In the genomic region with DNA sequence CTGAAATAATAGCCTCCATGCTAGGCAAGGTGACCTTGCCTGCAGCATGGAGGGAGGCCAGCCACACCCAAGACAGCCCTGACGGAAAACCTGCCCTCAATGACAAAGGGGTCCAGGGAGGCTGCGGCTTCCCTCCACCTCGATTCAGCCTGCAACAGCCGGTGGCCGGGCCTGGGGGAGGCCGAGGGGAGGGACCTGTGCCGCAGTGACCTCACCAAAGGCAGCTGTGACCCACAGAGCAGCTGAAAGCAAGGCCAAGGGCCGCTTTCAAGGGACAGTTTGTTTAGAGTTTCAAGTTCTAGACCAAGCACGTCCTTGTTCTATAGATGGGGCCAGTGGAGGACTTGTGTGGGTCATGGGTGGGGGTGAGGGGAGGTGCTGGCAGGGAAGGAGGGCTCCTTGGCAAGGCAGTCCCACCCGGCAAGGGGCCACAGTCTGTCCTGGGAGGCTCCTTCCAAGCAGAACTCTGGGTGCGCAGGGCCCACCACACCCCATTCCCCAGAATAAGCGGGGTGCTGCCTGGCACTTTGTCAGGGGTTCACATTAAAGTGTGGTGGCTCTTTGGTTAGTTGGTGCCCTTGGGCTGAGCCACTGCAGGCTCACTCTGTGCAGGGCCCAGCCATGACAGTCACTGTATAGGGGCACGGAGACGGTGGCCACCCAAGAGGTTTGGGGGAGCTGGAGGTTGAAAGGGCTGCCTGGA, we compare ENCODE assay signal across 12 cellular contexts.
A peak's percentile ranks its signal among the peaks of the same experiment; 100 is the strongest.
DNase-seq lines count a peak whose midpoint lies in the region; ATAC-seq and TF ChIP-seq lines count a peak whose summit lies in the region.
"Had no signal": no experiment of that assay in that cellular context is flagged by ENCODE, and none has a peak within 500 bp of the region (broad histone marks: within the 10 kb centered on the region; RNA-seq: fewer than 3 reads in every experiment).

No MANE protein-coding gene starts in this region.

- no peak overlapping the region; the same call in 2 of the 3 replicates for H3K4me3 Mint-ChIP-seq in GM23338
- H3K4me3 Mint-ChIP-seq: CD4-positive, alpha-beta memory T cell had no signal

- H3K4me1 ChIP-seq in GM23338 (ENCODE audit: insufficient read depth) (no peaks in the 10 kb centered on the region), right lobe of liver (peaks cover 0 to 14% (median 0%) of the 10 kb centered on the region in 4 donors)

- peaks cover 4% of the 10 kb centered on the region; the same call in 1 of the 3 replicates for H3K36me3 Mint-ChIP-seq in GM23338 (ENCODE audit: low read depth)

- WGBS in right lobe of liver (ENCODE audit: insufficient coverage, low coverage, low lambda C conversion rate, missing lambda C conversion rate): 46% methylated on average over 7 of the region's 14 CpGs

- H3K9me2 ChIP-seq in GM23338 (ENCODE audit: insufficient read depth): no peaks in the 10 kb centered on the region

- H3K27ac ChIP-seq in GM23338 (ENCODE audit: low read depth) (no peak overlapping the region), caudate nucleus (ENCODE audit: low read depth, low read length) (peak overlapping the region; percentile 82), right lobe of liver (peak overlapping the region in 2 of 3 donors; percentile 35 to 44), skin epidermis (peak overlapping the region in 20 of 21 experiments; percentile 34 to 83 (median 74))

- H3K4me3 ChIP-seq in GM23338: no peak overlapping the region
- H3K4me3 ChIP-seq in right lobe of liver: no peak overlapping the region
- H3K4me3 ChIP-seq in skin epidermis: no peak overlapping the region
- H3K4me3 ChIP-seq: MG63 had no signal

- H3K4me2 ChIP-seq in GM23338: no peak overlapping the region

- no peak; the same call in 2 of the 3 replicates for ATAC-seq in GM23338
- no peak for ATAC-seq in right lobe of liver
- ATAC-seq in GM19463 (IDR thresholded peaks at IDR 0.05; ENCODE audit: unreplicated experiment): no peak
- no peak for ATAC-seq in GM18909 (IDR thresholded peaks at IDR 0.05; ENCODE audit: poor library complexity, unreplicated experiment)

- DNase-seq in GM23338 (ENCODE audit: low spot score): no peak
- DNase-seq in caudate nucleus (lab: John Stamatoyannopoulos, UW): peak in 4 of 61 donors; percentile 21 to 40 (median 34)
- peak in 1 of 3 donors; percentile 43 for DNase-seq in right lobe of liver
- DNase-seq in NAMALWA (ENCODE audit: low spot score): no peak
- DNase-seq in AG08395 (ENCODE audit: low spot score): no peak
- DNase-seq: CD4-positive, alpha-beta memory T cell; MG63; NCI-H524 treated with DMSO at 0.1 percent for 48 hours; occipital lobe had no signal

- no peak overlapping the region for H2AFZ ChIP-seq in GM23338

- H3K9me3 Mint-ChIP-seq in GM23338: no peaks in the 10 kb centered on the region
- H3K9me3 Mint-ChIP-seq: CD4-positive, alpha-beta memory T cell had no signal

- H3F3A ChIP-seq in GM23338 (replicated peaks; ENCODE audit: low read depth): no peaks in the 10 kb centered on the region

- no peaks in the 10 kb centered on the region for H3K9me3 ChIP-seq in right lobe of liver
- H3K9me3 ChIP-seq: MG63 had no signal

- H3K36me3 ChIP-seq in GM23338 (ENCODE audit: insufficient read depth) (no peaks in the 10 kb centered on the region), right lobe of liver (peaks cover 0 to 10% (median 4%) of the 10 kb centered on the region in 4 donors)

- intact Hi-C loops in right lobe of liver (cut with DNase I): no loop called here

- H3K27me3 ChIP-seq in GM23338 (ENCODE audit: insufficient read depth) (no peaks in the 10 kb centered on the region), right lobe of liver (no peaks in the 10 kb centered on the region)
- H3K27me3 ChIP-seq: MG63 had no signal

- peaks cover 41% of the 10 kb centered on the region for H3K4me1 Mint-ChIP-seq in GM23338

- TF ChIP-seq CTCF in GM23338 (conservative IDR thresholded peaks at IDR 0.05; ENCODE audit: low read depth in 2 of 2) (no peak), right lobe of liver (IDR thresholded peaks at IDR 0.05) (no peak)

- peak overlapping the region; percentile 56; the same call in 1 of the 2 replicates for H3K27ac Mint-ChIP-seq in GM23338

- no peaks in the 10 kb centered on the region for H4K20me1 ChIP-seq in GM23338 (replicated peaks; ENCODE audit: insufficient read depth)

- H3K27me3 Mint-ChIP-seq in GM23338 (ENCODE audit: insufficient read depth, low read depth, poor library complexity): peaks cover 9% of the 10 kb centered on the region
- H3K27me3 Mint-ChIP-seq: CD4-positive, alpha-beta memory T cell had no signal

- no peaks in the 10 kb centered on the region for H3K79me2 ChIP-seq in GM23338 (replicated peaks; ENCODE audit: insufficient read depth)

- TF ChIP-seq POLR2A in right lobe of liver (IDR thresholded peaks at IDR 0.05): no peak

TF ChIP-seq in GM23338, 12 proteins besides CTCF, POLR2A, EP300 and RAD21 (continues in another document):
- TF ChIP-seq, protein P1, sequence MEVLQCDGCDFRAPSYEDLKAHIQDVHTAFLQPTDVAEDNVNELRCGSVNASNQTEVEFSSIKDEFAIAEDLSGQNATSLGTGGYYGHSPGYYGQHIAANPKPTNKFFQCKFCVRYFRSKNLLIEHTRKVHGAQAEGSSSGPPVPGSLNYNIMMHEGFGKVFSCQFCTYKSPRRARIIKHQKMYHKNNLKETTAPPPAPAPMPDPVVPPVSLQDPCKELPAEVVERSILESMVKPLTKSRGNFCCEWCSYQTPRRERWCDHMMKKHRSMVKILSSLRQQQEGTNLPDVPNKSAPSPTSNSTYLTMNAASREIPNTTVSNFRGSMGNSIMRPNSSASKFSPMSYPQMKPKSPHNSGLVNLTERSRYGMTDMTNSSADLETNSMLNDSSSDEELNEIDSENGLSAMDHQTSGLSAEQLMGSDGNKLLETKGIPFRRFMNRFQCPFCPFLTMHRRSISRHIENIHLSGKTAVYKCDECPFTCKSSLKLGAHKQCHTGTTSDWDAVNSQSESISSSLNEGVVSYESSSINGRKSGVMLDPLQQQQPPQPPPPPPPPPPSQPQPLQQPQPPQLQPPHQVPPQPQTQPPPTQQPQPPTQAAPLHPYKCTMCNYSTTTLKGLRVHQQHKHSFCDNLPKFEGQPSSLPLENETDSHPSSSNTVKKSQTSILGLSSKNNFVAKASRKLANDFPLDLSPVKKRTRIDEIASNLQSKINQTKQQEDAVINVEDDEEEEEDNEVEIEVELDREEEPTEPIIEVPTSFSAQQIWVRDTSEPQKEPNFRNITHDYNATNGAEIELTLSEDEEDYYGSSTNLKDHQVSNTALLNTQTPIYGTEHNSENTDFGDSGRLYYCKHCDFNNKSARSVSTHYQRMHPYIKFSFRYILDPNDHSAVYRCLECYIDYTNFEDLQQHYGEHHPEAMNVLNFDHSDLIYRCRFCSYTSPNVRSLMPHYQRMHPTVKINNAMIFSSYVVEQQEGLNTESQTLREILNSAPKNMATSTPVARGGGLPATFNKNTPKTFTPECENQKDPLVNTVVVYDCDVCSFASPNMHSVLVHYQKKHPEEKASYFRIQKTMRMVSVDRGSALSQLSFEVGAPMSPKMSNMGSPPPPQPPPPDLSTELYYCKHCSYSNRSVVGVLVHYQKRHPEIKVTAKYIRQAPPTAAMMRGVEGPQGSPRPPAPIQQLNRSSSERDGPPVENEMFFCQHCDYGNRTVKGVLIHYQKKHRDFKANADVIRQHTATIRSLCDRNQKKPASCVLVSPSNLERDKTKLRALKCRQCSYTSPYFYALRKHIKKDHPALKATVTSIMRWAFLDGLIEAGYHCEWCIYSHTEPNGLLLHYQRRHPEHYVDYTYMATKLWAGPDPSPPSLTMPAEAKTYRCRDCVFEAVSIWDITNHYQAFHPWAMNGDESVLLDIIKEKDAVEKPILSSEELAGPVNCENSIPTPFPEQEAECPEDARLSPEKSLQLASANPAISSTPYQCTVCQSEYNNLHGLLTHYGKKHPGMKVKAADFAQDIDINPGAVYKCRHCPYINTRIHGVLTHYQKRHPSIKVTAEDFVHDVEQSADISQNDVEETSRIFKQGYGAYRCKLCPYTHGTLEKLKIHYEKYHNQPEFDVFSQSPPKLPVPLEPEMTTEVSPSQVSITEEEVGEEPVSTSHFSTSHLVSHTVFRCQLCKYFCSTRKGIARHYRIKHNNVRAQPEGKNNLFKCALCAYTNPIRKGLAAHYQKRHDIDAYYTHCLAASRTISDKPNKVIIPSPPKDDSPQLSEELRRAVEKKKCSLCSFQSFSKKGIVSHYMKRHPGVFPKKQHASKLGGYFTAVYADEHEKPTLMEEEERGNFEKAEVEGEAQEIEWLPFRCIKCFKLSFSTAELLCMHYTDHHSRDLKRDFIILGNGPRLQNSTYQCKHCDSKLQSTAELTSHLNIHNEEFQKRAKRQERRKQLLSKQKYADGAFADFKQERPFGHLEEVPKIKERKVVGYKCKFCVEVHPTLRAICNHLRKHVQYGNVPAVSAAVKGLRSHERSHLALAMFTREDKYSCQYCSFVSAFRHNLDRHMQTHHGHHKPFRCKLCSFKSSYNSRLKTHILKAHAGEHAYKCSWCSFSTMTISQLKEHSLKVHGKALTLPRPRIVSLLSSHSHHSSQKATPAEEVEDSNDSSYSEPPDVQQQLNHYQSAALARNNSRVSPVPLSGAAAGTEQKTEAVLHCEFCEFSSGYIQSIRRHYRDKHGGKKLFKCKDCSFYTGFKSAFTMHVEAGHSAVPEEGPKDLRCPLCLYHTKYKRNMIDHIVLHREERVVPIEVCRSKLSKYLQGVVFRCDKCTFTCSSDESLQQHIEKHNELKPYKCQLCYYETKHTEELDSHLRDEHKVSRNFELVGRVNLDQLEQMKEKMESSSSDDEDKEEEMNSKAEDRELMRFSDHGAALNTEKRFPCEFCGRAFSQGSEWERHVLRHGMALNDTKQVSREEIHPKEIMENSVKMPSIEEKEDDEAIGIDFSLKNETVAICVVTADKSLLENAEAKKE (CRISPR knock-in tag; IDR thresholded peaks at IDR 0.05): no peak
- TF ChIP-seq, protein P2, sequence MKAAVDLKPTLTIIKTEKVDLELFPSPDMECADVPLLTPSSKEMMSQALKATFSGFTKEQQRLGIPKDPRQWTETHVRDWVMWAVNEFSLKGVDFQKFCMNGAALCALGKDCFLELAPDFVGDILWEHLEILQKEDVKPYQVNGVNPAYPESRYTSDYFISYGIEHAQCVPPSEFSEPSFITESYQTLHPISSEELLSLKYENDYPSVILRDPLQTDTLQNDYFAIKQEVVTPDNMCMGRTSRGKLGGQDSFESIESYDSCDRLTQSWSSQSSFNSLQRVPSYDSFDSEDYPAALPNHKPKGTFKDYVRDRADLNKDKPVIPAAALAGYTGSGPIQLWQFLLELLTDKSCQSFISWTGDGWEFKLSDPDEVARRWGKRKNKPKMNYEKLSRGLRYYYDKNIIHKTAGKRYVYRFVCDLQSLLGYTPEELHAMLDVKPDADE (IDR thresholded peaks at IDR 0.05): no peak
- TF ChIP-seq JUNB (IDR thresholded peaks at IDR 0.05; ENCODE audit: unreplicated experiment) (no peak), POLR2AphosphoS5 (IDR thresholded peaks at IDR 0.05; ENCODE audit: low read depth) (no peak), ZNF331 (CRISPR knock-in tag; IDR thresholded peaks at IDR 0.05; ENCODE audit: low read depth) (no peak), STAT1 (IDR thresholded peaks at IDR 0.05; ENCODE audit: unreplicated experiment) (no peak), CREB1 (CRISPR knock-in tag; IDR thresholded peaks at IDR 0.05; ENCODE audit: low read depth) (no peak)
